ENCODE assay signal across 10 cellular contexts in the genomic region with DNA sequence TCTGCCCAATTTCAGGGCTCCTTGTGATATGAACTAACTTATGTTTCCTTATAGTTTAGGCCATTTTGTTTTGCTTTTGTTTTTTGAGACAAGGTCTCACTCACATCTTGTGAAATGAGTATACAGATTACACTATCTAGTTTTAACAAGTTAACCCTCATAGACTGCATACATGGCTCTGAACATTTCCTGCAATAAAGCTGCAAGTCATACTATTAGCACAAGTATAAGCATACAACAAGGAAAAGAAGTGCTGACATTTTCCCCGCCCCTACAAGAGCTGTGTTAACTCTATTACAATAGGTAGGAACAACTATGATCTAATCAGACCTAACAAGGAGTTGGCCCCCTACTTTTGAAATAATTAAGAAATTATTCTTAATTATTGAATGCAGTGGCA. TPM values are rescaled to one million over a fixed set of nuclear protein-coding genes. Genes with fewer than 3 reads are reported as not detected.
"Had no signal": no experiment of that assay in that cellular context is flagged by ENCODE, and none has a peak within 500 bp of the region (broad histone marks: within the 10 kb centered on the region; RNA-seq: fewer than 3 reads in every experiment).

No MANE protein-coding gene starts in this region.

- DNase-seq: GM23248, GOT3, H9, HCEC 1CT, IMR-90, KBM-7 had no signal

- H3K9me3 Mint-ChIP-seq: H9 had no signal

- H3K4me3 ChIP-seq: GM23248 had no signal

- H3K27ac Mint-ChIP-seq: H9 had no signal

- H3K27ac ChIP-seq: GM23248, HL-60, KMS-11 had no signal

- H3K4me3 Mint-ChIP-seq: H9 had no signal

RNA-seq across cellular contexts. Expression of a gene that starts 35.9 kb away (rescaled TPM):
- total RNA-seq: GM23248, H4, HT1080, IMR-90 had no signal

RNA-seq across cellular contexts. Expression of a gene that starts 54.2 kb away (rescaled TPM):
- total RNA-seq: GM23248, H4, HT1080 had no signal
